8 cellular contexts compared by ENCODE assay signal in the genomic region with DNA sequence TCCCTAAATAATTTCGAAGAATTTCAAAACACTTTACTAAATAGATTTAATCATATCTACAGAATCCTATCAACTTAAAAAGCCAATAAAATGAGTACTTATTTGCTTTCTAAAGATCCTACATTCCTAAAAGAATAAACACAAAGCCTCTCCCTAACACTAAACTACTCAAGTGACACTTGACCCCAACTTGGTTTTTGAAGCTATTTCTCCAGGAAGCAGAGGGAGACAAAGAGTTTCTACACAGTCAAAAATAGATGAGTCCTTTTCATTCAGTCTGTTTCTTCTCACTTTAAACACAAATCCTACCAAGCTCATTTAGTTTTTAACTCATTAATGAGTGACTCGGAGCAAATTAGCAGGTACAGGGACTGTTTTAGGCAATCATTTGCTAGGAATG. TPM values are rescaled to one million over a fixed set of nuclear protein-coding genes. Genes with fewer than 3 reads are reported as not detected.
DNase-seq lines count a peak whose midpoint lies in the region; ATAC-seq and TF ChIP-seq lines count a peak whose summit lies in the region.

No MANE protein-coding gene starts in this region.

- DNase-seq in stimulated activated naive CD8-positive, alpha-beta T cell treated with anti-CD3 and anti-CD28 coated beads, Interleukin-15, Interleukin-2, amounts not matched to agents 100 U/mL and 50 U/mL, for 24 hours = no peak
- DNase-seq in mammary epithelial cell (peak; percentile 37), myocyte (ENCODE audit: low read depth) (peak; percentile 27), NCI-H82 (lab: John Stamatoyannopoulos, UW) (no peak), kidney glomerular epithelial cell (lab: John Stamatoyannopoulos, UW) (no peak), NOMO-1 treated with dmso at 0.1 percent for 144 hours (lab: John Stamatoyannopoulos, UW; ENCODE audit: unreplicated experiment) (no peak)

- H3K36me3 ChIP-seq in mammary epithelial cell (ENCODE audit: insufficient read depth, low read length) = no peaks in the 10 kb centered on the region

- no peaks in the 10 kb centered on the region for H3K9me3 ChIP-seq in mammary epithelial cell (replicated peaks; ENCODE audit: insufficient read depth, low read length)

- H3K4me3 Mint-ChIP-seq in stimulated activated naive CD8-positive, alpha-beta T cell treated with anti-CD3 and anti-CD28 coated beads, Interleukin-15, Interleukin-2, amounts not matched to agents 100 ng/mL and 50 ng/mL, for 24 hours = peak overlapping the region; percentile 99

- 54% methylated on average over 2 of the region's 2 CpGs for WGBS in mammary epithelial cell (ENCODE audit: low coverage, missing lambda C conversion rate)

- peaks cover 6% of the 10 kb centered on the region for H3K4me1 ChIP-seq in mammary epithelial cell (ENCODE audit: insufficient read depth, low read length)

- no peak for ATAC-seq in stimulated activated naive CD8-positive, alpha-beta T cell treated with anti-CD3 and anti-CD28 coated beads, Interleukin-15, Interleukin-2, amounts not matched to agents 100 U/mL and 50 U/mL, for 24 hours
- ATAC-seq in GM19467 (IDR thresholded peaks at IDR 0.05; ENCODE audit: unreplicated experiment) = no peak

- H3K4me3 ChIP-seq in mammary epithelial cell (replicated peaks in 1 of 3; ENCODE audit: insufficient read depth in 1 of 3, low read depth in 2 of 3, low read length in 3 of 3) = peak overlapping the region; percentile 85 to 96 (median 94)

- H3K4me1 Mint-ChIP-seq in stimulated activated naive CD8-positive, alpha-beta T cell treated with anti-CD3 and anti-CD28 coated beads, Interleukin-15, Interleukin-2, amounts not matched to agents 100 ng/mL and 50 ng/mL, for 24 hours (ENCODE audit: low read depth) = peaks cover 57% of the 10 kb centered on the region

- H3K27ac Mint-ChIP-seq in stimulated activated naive CD8-positive, alpha-beta T cell treated with anti-CD3 and anti-CD28 coated beads, Interleukin-15, Interleukin-2, amounts not matched to agents 100 ng/mL and 50 ng/mL, for 24 hours = no peak overlapping the region

- H4K20me1 ChIP-seq in mammary epithelial cell (ENCODE audit: insufficient read depth, low read length) = no peaks in the 10 kb centered on the region

- TF ChIP-seq CTCF in mammary epithelial cell (conservative IDR thresholded peaks at IDR 0.05 in 1 of 2, IDR thresholded peaks at IDR 0.05 in 1 of 2; ENCODE audit: extremely low read depth in 1 of 2, insufficient read depth in 1 of 2, low read depth in 1 of 2, low read length in 2 of 2) = no peak

- peaks cover 17% of the 10 kb centered on the region for H3K36me3 Mint-ChIP-seq in stimulated activated naive CD8-positive, alpha-beta T cell treated with anti-CD3 and anti-CD28 coated beads, Interleukin-15, Interleukin-2, amounts not matched to agents 100 ng/mL and 50 ng/mL, for 24 hours (ENCODE audit: low read depth)

- H3K27me3 ChIP-seq in mammary epithelial cell (ENCODE audit: insufficient read depth, low read length) = no peaks in the 10 kb centered on the region

- H3K79me2 ChIP-seq in mammary epithelial cell (ENCODE audit: insufficient read depth, low read length) = peaks cover 71% of the 10 kb centered on the region

- intact Hi-C loops in mammary epithelial cell (cut with micrococcal nuclease) = loop anchor here (5.0 kb wide), 1 partner anchor 57 kb away; no protein-coding TSS in a partner anchor

- in situ Hi-C loops in mammary epithelial cell (cut with MboI; ENCODE audit: low sequenced_read_pairs in 2 of 2) = loop anchor here in 1 of 2 donors (5.0 kb wide), 1 partner anchor 87 kb away; no protein-coding TSS in a partner anchor

- no peaks in the 10 kb centered on the region for H3K27me3 Mint-ChIP-seq in stimulated activated naive CD8-positive, alpha-beta T cell treated with anti-CD3 and anti-CD28 coated beads, Interleukin-15, Interleukin-2, amounts not matched to agents 100 ng/mL and 50 ng/mL, for 24 hours

- CTCF ChIA-PET in mammary epithelial cell (lab: Charles Lee; ENCODE audit: low non-redundant PET) = no interaction called here

- dilution Hi-C loops in mammary epithelial cell (cut with HindIII; ENCODE audit: low sequenced_read_pairs) = loop anchor here (5.0 kb wide), 1 partner anchor 72 kb away; no protein-coding TSS in a partner anchor

- H3K27ac ChIP-seq in mammary epithelial cell (ENCODE audit: insufficient read depth, low read depth, low read length) = peak overlapping the region; percentile 95

- no TSS peak for BruUV-seq in mammary epithelial cell (replicated peaks; lab: Mats Ljungman, UMichigan)

- no peak overlapping the region for H2AFZ ChIP-seq in mammary epithelial cell (ENCODE audit: low read depth, low read length)

- peak overlapping the region; percentile 93 for H3K4me2 ChIP-seq in mammary epithelial cell (ENCODE audit: insufficient read depth, low read depth, low read length)

- no peaks in the 10 kb centered on the region for H3K9me3 Mint-ChIP-seq in stimulated activated naive CD8-positive, alpha-beta T cell treated with anti-CD3 and anti-CD28 coated beads, Interleukin-15, Interleukin-2, amounts not matched to agents 100 ng/mL and 50 ng/mL, for 24 hours

- H3K9ac ChIP-seq in mammary epithelial cell (ENCODE audit: insufficient read depth, low read length) = peak overlapping the region; percentile 96

RNA-seq across cellular contexts. Expression of a gene that starts 2.1 kb away (rescaled TPM):
- total RNA-seq in mammary epithelial cell (10 to 100 TPM; 72.9 to 89.9 TPM), myocyte (110 and 114 TPM in 2 replicates)
- 42.8 TPM for polyA plus RNA-seq in mammary epithelial cell
- polyA minus RNA-seq in mammary epithelial cell = 23.7 TPM
- polyA plus RNA-seq in myocyte (2012) = 16.5 TPM

Comparison
In these comparisons a context has a peak if more than half of its experiments do, and no peak if none do; other contexts are left out.
1. DNase-seq: peak in mammary epithelial cell (single experiment) and myocyte (single experiment); none in stimulated activated naive CD8-positive, alpha-beta T cell treated with anti-CD3 and anti-CD28 coated beads, Interleukin-15, Interleukin-2, amounts not matched to agents 100 U/mL and 50 U/mL, for 24 hours (single experiment), NCI-H82 (single experiment), kidney glomerular epithelial cell (single experiment) and NOMO-1 treated with dmso at 0.1 percent for 144 hours (single experiment).